Comparison of ENCODE assay signal across 9 cellular contexts in the genomic region with DNA sequence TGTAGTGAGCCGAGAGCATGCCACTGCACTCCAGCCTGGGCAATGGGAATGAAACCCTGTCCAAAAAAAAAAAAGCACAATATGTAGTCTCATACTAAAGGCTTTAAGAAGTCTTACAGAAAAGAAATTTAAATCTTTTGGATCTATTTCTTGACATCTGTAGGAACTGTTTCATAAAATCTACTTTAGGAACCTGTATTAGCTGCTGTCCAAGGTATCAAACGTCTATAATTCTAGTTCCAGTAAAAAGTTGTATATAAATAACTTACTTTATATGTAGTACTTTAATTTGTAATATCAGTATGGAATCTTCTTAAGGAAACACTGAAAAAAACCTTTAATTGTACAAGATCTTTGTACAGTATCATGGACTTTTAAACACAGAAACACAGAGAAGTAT.
"Had no signal": no experiment of that assay in that cellular context is flagged by ENCODE, and none has a peak within 500 bp of the region (broad histone marks: within the 10 kb centered on the region; RNA-seq: fewer than 3 reads in every experiment).

No MANE protein-coding gene starts in this region.

- H3K4me2 ChIP-seq: KMS-11 had no signal

- H2AFZ ChIP-seq: GM23248 had no signal

- H3K27ac Mint-ChIP-seq: HFFc6 had no signal

- H3K9ac ChIP-seq: GM23248, KMS-11 had no signal

- DNase-seq: GM23248, GOT3, H7, HFFc6, IMR-90, KBM-7 had no signal

- H3K4me3 Mint-ChIP-seq: HFFc6 had no signal

- H3K4me3 ChIP-seq: GM23248, HAP-1 had no signal

- H3K27ac ChIP-seq: GM23248, HL-60, KMS-11 had no signal

- H3K4me1 ChIP-seq: HAP-1 had no signal

- H3K36me3 ChIP-seq: HAP-1 had no signal
